ENCODE assay signal across 28 cellular contexts in the genomic region with DNA sequence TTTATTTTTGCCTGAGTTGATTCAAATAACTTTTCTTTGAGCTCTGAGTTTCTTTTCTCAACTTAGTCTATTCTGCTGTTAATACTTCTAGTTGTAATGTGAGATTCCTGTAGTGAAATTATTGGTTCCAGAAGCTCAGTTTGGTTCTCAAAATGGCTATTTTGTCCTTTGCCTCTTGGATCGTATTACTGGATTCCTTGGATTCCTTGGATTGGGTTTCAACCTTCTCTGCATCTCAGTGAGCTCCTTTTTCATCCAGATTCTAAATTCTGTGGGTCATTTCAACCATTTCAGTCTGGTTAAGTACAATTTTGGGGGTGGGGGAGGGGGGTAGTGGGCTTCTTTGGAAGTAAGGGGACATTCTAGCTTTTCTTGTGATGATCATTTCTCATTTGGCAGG.
"Had no signal": no experiment of that assay in that cellular context is flagged by ENCODE, and none has a peak within 500 bp of the region (broad histone marks: within the 10 kb centered on the region; RNA-seq: fewer than 3 reads in every experiment).

No MANE protein-coding gene starts in this region.

- H3K36me3 Mint-ChIP-seq: naive thymus-derived CD4-positive, alpha-beta T cell; stimulated activated naive B cell treated with anti-CD40 and anti-IgM and Interleukin-4, amounts not matched to agents 10 μg/mL and 1 μg/mL and 100 μg/mL, for 72 hours had no signal

- H3K4me3 Mint-ChIP-seq: naive thymus-derived CD4-positive, alpha-beta T cell; nephron; stimulated activated naive B cell treated with anti-CD40 and anti-IgM and Interleukin-4, amounts not matched to agents 10 μg/mL and 1 μg/mL and 100 μg/mL, for 72 hours; stimulated activated naive CD8-positive, alpha-beta T cell treated with anti-CD3 and anti-CD28 coated beads, Interleukin-15, Interleukin-2, amounts not matched to agents 100 ng/mL and 50 ng/mL, for 24 hours had no signal

- H3K9me3 ChIP-seq: neutrophil, pancreas, right lobe of liver, thoracic aorta, upper lobe of left lung had no signal

- H3K27me3 Mint-ChIP-seq: naive thymus-derived CD4-positive, alpha-beta T cell; progenitor cell of endocrine pancreas; stimulated activated naive B cell treated with anti-CD40 and anti-IgM and Interleukin-4, amounts not matched to agents 10 μg/mL and 1 μg/mL and 100 μg/mL, for 72 hours; stimulated activated naive CD8-positive, alpha-beta T cell treated with anti-CD3 and anti-CD28 coated beads, Interleukin-15, Interleukin-2, amounts not matched to agents 100 ng/mL and 50 ng/mL, for 24 hours had no signal

- H3K27ac ChIP-seq: dorsolateral prefrontal cortex, epithelial cell of prostate, gastroesophageal sphincter, heart left ventricle, hepatocyte, left lung, neutrophil, pancreas, right lobe of liver, thoracic aorta, tibial nerve, upper lobe of left lung had no signal

- H3K27me3 ChIP-seq: dorsolateral prefrontal cortex, gastroesophageal sphincter, heart left ventricle, hepatocyte, left lung, neutrophil, pancreas, right lobe of liver, tibial nerve, upper lobe of left lung had no signal

- H3K27ac Mint-ChIP-seq: naive thymus-derived CD4-positive, alpha-beta T cell; progenitor cell of endocrine pancreas; stimulated activated naive B cell treated with anti-CD40 and anti-IgM and Interleukin-4, amounts not matched to agents 10 μg/mL and 1 μg/mL and 100 μg/mL, for 72 hours; stimulated activated naive CD8-positive, alpha-beta T cell treated with anti-CD3 and anti-CD28 coated beads, Interleukin-15, Interleukin-2, amounts not matched to agents 100 ng/mL and 50 ng/mL, for 24 hours had no signal

- H3K4me1 Mint-ChIP-seq: naive thymus-derived CD4-positive, alpha-beta T cell; stimulated activated naive B cell treated with anti-CD40 and anti-IgM and Interleukin-4, amounts not matched to agents 10 μg/mL and 1 μg/mL and 100 μg/mL, for 72 hours had no signal

- H3K4me3 ChIP-seq: dorsolateral prefrontal cortex, gastroesophageal sphincter, heart left ventricle, hepatocyte, left lung, pancreas, right lobe of liver, thoracic aorta, tibial nerve, upper lobe of left lung had no signal

- ATAC-seq: esophagus mucosa; heart left ventricle; left lung; naive thymus-derived CD4-positive, alpha-beta T cell; pancreas; right lobe of liver; stimulated activated naive B cell treated with anti-CD40 and anti-IgM and Interleukin-4, amounts not matched to agents 10 μg/mL and 1 μg/mL and 100 μg/mL, for 72 hours had no signal

- H3K79me2 ChIP-seq: hepatocyte had no signal

- FAIRE-seq: colon, keratinocyte, pancreas, small intestine, urothelium cell line had no signal

- H3K4me2 ChIP-seq: hepatocyte had no signal

- H3K4me1 ChIP-seq: gastroesophageal sphincter, heart left ventricle, left lung, pancreas, right lobe of liver, tibial nerve, upper lobe of left lung had no signal

- DNase-seq: dorsolateral prefrontal cortex; effector CD4-positive, alpha-beta T cell; foreskin fibroblast; heart left ventricle; left lung; mesenchymal stem cell; midbrain; naive thymus-derived CD4-positive, alpha-beta T cell; pancreas; right lobe of liver; small intestine; stimulated activated CD4-positive, alpha-beta T cell treated with anti-CD3 and anti-CD28 coated beads, Interleukin-15, amount 100 ng/mL, for 24 hours; stimulated activated CD4-positive, alpha-beta T cell treated with anti-CD3 and anti-CD28 coated beads, Interleukin-2, amount 100 ng/mL, for 48 hours; stimulated activated naive B cell treated with anti-CD40 and anti-IgM and Interleukin-4, amounts not matched to agents 10 μg/mL and 1 μg/mL and 100 μg/mL, for 72 hours; upper lobe of left lung had no signal

- H2AFZ ChIP-seq: hepatocyte had no signal

- H3K36me3 ChIP-seq: gastroesophageal sphincter, heart left ventricle, left lung, neutrophil, pancreas, right lobe of liver, thoracic aorta, tibial nerve, upper lobe of left lung had no signal
